In genomic region chr15:85010472-85011209, GRCh38 we compare ENCODE assay signal across 10 cellular contexts. TPM values are rescaled to one million over a fixed set of nuclear protein-coding genes. Genes with fewer than 3 reads are reported as not detected.
A peak's percentile ranks its signal among the peaks of the same experiment; 100 is the strongest.
DNase-seq lines count a peak whose midpoint lies in the region; ATAC-seq, FAIRE-seq and TF ChIP-seq lines count a peak whose summit lies in the region.
"Had no signal": no experiment of that assay in that cellular context is flagged by ENCODE, and none has a peak within 500 bp of the region (broad histone marks: within the 10 kb centered on the region; RNA-seq: fewer than 3 reads in every experiment).

No MANE protein-coding gene starts in this region.

- H3K4me3 Mint-ChIP-seq in dendritic cell treated with granulocyte-macrophage colony-stimulating factor and Interleukin-4, amounts not matched to agents 40 ng/mL and 50 ng/mL, for 4 days, result no peak overlapping the region

- no peaks in the 10 kb centered on the region for H3K9me3 ChIP-seq in A673 (ENCODE audit: low read depth, low read length, poor library complexity, severe bottlenecking)

- BruUV-seq in A673 (replicated peaks; lab: Mats Ljungman, UMichigan), result no TSS peak

- H3K9me3 Mint-ChIP-seq in dendritic cell treated with granulocyte-macrophage colony-stimulating factor and Interleukin-4, amounts not matched to agents 40 ng/mL and 50 ng/mL, for 4 days, result no peaks in the 10 kb centered on the region

- DNase-seq in A673 (ENCODE audit: low spot score) (peak; percentile 71), KBM-7 (peak; percentile 77), myocyte (ENCODE audit: low read depth) (peak; percentile 48), D721Med (ENCODE audit: insufficient read length, low spot score) (no peak)

- H3K4me1 ChIP-seq in A673 (ENCODE audit: insufficient read depth, low read length, poor library complexity, severe bottlenecking), result peaks cover 43% of the 10 kb centered on the region
- H3K4me1 ChIP-seq: foreskin keratinocyte had no signal

- H3K36me3 ChIP-seq in A673 (ENCODE audit: insufficient read depth, low read length, poor library complexity, severe bottlenecking), result no peaks in the 10 kb centered on the region

- POLR2A ChIA-PET in A673 (lab: Charles Lee; ENCODE audit: low non-redundant PET), result interaction anchor here (0.6 to 0.7 kb wide), 2 partner anchors 57 to 101 kb away, joined by 3 read pairs; no protein-coding TSS in a partner anchor

- peaks cover 66% of the 10 kb centered on the region for H3K4me1 Mint-ChIP-seq in dendritic cell treated with granulocyte-macrophage colony-stimulating factor and Interleukin-4, amounts not matched to agents 40 ng/mL and 50 ng/mL, for 4 days (ENCODE audit: low read depth)

- ATAC-seq in HG03095 (IDR thresholded peaks at IDR 0.05; ENCODE audit: unreplicated experiment) (no peak), HG03571 (IDR thresholded peaks at IDR 0.05; ENCODE audit: unreplicated experiment) (no peak), HG02571 (IDR thresholded peaks at IDR 0.05; ENCODE audit: unreplicated experiment) (no peak)
- ATAC-seq: foreskin keratinocyte had no signal

- intact Hi-C loops in A673 (cut with micrococcal nuclease; ENCODE audit: unreplicated experiment), result loop anchor here (1.0 kb wide), 1 partner anchor 54 kb away; no protein-coding TSS in a partner anchor
- intact Hi-C loops in dendritic cell treated with granulocyte-macrophage colony-stimulating factor and Interleukin-4, amounts not matched to agents 40 ng/mL and 50 ng/mL, for 4 days (cut with micrococcal nuclease), result loop anchor here (1.0 kb wide), 1 partner anchor 55 kb away; no protein-coding TSS in a partner anchor

- H3K27me3 ChIP-seq in A673 (replicated peaks; ENCODE audit: insufficient read depth, low read depth, low read length, poor library complexity), result no peaks in the 10 kb centered on the region
- H3K27me3 ChIP-seq: foreskin keratinocyte had no signal

- in situ Hi-C loops in KBM-7 (cut with MboI; ENCODE audit: low pct_unique_long_range_greater_than_20kb, low sequenced_read_pairs), result no loop called here

- FAIRE-seq in D721Med (lab: Jason Lieb, UNC), result no peak
- FAIRE-seq: TTC549 had no signal

- TF ChIP-seq CTCF in A673 (conservative IDR thresholded peaks at IDR 0.05; ENCODE audit: low read depth, low read length), result peak; percentile 57
- no peak for TF ChIP-seq CTCF in D721Med (IDR thresholded peaks at IDR 0.05; ENCODE audit: insufficient read depth, missing control alignments)

- H3K27ac Mint-ChIP-seq in dendritic cell treated with granulocyte-macrophage colony-stimulating factor and Interleukin-4, amounts not matched to agents 40 ng/mL and 50 ng/mL, for 4 days, result peak overlapping the region; percentile 35

- CTCF ChIA-PET in A673 (lab: Charles Lee), result interaction anchor here (0.5 to 0.6 kb wide), 3 partner anchors 27 to 60 kb away, joined by 3 read pairs; no protein-coding TSS in a partner anchor

- H3K27me3 Mint-ChIP-seq in dendritic cell treated with granulocyte-macrophage colony-stimulating factor and Interleukin-4, amounts not matched to agents 40 ng/mL and 50 ng/mL, for 4 days, result no peaks in the 10 kb centered on the region

- H3K36me3 Mint-ChIP-seq in dendritic cell treated with granulocyte-macrophage colony-stimulating factor and Interleukin-4, amounts not matched to agents 40 ng/mL and 50 ng/mL, for 4 days (ENCODE audit: low read depth), result no peaks in the 10 kb centered on the region

- H3K27ac ChIP-seq in A673 (ENCODE audit: low read depth, low read length, poor library complexity, severe bottlenecking), result peak overlapping the region; percentile 64
- H3K27ac ChIP-seq: foreskin keratinocyte had no signal

- no peak overlapping the region for H3K4me3 ChIP-seq in A673 (ENCODE audit: low read depth, low read length, poor library complexity, severe bottlenecking)

RNA-seq across cellular contexts. Expression of gene PDE8A, which starts 29.0 kb away (rescaled TPM):
- total RNA-seq in A673 (2021), result 69.8 and 80.7 TPM in 2 replicates
- total RNA-seq in myocyte, result 6.8 and 18.4 TPM in 2 replicates
- 5.3 TPM for polyA plus RNA-seq in myocyte (2012)
